In the genomic region with DNA sequence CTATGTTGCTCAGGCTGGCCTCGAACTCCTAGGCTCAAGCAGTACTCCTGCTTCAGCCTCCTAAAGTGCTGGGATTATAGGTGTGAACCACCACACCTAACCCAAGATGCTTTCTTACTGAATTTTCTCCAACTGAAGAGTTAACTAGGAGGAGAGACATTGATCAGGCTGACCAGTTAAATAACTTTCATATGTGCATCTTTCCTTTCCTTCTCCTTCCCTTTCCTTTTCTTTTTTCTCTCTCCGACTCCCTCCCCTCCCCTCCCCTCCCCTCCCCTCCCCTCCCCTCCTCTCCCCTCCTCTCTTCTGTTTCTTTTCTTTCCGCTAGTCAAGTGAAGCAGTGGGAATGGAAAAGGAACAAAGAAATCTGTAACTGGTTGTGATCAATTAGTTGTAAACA, we compare ENCODE assay signal across 1 cellular context.
A peak's percentile ranks its signal among the peaks of the same experiment; 100 is the strongest.
TF ChIP-seq lines count a peak whose summit lies in the region.

No MANE protein-coding gene starts in this region.

TF ChIP-seq in HepG2, 621 proteins besides CTCF, POLR2A, EP300 and RAD21:
- TF ChIP-seq PCBP1 (IDR thresholded peaks at IDR 0.05; ENCODE audit: borderline replicate concordance, low read depth, low read length): 0 out of 2 replicates have a peak, but pooled peaks have one; percentile 60
- no peak for TF ChIP-seq PHF5A (CRISPR knock-in tag; IDR thresholded peaks at IDR 0.05; ENCODE audit: low read depth, unreplicated experiment)
- TF ChIP-seq HNRNPK (IDR thresholded peaks at IDR 0.05; ENCODE audit: low read depth, low read length, poor library complexity, severe bottlenecking): peak; percentile 96
- TF ChIP-seq, protein P1, sequence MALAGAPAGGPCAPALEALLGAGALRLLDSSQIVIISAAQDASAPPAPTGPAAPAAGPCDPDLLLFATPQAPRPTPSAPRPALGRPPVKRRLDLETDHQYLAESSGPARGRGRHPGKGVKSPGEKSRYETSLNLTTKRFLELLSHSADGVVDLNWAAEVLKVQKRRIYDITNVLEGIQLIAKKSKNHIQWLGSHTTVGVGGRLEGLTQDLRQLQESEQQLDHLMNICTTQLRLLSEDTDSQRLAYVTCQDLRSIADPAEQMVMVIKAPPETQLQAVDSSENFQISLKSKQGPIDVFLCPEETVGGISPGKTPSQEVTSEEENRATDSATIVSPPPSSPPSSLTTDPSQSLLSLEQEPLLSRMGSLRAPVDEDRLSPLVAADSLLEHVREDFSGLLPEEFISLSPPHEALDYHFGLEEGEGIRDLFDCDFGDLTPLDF (CRISPR knock-in tag; IDR thresholded peaks at IDR 0.05): no peak
- TF ChIP-seq, protein P2, sequence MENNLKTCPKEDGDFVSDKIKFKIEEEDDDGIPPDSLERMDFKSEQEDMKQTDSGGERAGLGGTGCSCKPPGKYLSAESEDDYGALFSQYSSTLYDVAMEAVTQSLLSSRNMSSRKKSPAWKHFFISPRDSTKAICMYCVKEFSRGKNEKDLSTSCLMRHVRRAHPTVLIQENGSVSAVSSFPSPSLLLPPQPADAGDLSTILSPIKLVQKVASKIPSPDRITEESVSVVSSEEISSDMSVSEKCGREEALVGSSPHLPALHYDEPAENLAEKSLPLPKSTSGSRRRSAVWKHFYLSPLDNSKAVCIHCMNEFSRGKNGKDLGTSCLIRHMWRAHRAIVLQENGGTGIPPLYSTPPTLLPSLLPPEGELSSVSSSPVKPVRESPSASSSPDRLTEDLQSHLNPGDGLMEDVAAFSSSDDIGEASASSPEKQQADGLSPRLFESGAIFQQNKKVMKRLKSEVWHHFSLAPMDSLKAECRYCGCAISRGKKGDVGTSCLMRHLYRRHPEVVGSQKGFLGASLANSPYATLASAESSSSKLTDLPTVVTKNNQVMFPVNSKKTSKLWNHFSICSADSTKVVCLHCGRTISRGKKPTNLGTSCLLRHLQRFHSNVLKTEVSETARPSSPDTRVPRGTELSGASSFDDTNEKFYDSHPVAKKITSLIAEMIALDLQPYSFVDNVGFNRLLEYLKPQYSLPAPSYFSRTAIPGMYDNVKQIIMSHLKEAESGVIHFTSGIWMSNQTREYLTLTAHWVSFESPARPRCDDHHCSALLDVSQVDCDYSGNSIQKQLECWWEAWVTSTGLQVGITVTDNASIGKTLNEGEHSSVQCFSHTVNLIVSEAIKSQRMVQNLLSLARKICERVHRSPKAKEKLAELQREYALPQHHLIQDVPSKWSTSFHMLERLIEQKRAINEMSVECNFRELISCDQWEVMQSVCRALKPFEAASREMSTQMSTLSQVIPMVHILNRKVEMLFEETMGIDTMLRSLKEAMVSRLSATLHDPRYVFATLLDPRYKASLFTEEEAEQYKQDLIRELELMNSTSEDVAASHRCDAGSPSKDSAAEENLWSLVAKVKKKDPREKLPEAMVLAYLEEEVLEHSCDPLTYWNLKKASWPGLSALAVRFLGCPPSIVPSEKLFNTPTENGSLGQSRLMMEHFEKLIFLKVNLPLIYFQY (CRISPR knock-in tag; IDR thresholded peaks at IDR 0.05; ENCODE audit: borderline replicate concordance): no peak
